ENCODE assay signal across 1 cellular context in the genomic region with DNA sequence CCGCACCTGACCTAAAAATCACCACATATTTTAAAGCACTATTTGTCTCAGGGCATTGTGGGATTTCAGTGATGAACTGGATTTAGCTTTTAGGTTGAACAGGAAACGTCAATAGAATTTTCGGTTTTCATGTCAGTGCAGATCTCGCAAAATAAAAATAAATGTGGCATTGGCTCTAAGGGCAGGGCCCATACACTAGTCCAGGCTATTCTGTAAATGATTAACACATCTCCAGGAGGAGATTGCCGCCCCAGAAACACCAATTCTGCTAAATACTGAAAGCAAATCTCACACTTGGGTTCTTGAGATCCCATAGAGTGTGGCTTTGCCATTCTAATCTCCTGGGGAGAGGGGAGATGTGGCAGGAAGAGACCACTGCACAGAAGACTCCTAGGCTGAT.
TF ChIP-seq lines count a peak whose summit lies in the region.

No MANE protein-coding gene starts in this region.

TF ChIP-seq in GM23338, 12 proteins besides CTCF, POLR2A, EP300 and RAD21 (continued from another document):
- TF ChIP-seq ZNF462 (CRISPR knock-in tag; IDR thresholded peaks at IDR 0.05) (no peak), EZH2phosphoT487 (IDR thresholded peaks at IDR 0.05; ENCODE audit: unreplicated experiment) (no peak)
- TF ChIP-seq, protein P1, sequence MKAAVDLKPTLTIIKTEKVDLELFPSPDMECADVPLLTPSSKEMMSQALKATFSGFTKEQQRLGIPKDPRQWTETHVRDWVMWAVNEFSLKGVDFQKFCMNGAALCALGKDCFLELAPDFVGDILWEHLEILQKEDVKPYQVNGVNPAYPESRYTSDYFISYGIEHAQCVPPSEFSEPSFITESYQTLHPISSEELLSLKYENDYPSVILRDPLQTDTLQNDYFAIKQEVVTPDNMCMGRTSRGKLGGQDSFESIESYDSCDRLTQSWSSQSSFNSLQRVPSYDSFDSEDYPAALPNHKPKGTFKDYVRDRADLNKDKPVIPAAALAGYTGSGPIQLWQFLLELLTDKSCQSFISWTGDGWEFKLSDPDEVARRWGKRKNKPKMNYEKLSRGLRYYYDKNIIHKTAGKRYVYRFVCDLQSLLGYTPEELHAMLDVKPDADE (IDR thresholded peaks at IDR 0.05): no peak
